ENCODE assay signal across 9 cellular contexts in the genomic region with DNA sequence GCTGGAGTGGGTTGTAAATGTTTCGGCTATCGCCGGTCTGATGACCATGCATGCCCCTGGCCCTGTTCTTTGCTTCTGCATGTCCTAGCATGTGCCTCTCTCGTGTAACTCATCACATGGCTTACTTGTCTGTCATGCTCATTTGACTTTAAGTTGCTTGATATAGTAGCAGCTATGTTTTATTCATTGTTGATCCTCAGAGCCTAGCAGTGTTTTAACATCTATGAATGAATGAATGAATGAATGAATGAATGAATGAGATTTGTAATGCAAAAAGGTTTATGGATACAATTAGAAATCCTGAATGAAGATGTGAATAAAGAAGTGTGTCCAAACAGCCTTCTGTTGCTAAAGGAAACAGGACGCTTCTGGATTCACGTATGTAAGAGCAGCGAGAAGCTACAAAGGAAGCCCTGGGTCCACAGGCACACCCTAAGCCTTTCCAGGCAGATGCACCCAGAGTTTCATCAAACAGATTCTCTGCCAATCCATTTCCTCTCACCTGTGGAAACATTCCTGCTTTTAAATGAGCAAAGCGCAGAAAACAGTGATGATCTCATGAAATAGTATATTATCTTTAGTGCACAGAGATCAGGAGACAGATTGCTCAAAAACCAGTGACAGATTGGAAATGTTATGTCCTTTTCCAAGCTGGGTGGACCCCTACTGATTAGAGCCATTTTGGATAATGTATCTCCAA. TPM values are rescaled to one million over a fixed set of nuclear protein-coding genes. Genes with fewer than 3 reads are reported as not detected.
DNase-seq lines count a peak whose midpoint lies in the region; ATAC-seq and TF ChIP-seq lines count a peak whose summit lies in the region.
"Had no signal": no experiment of that assay in that cellular context is flagged by ENCODE, and none has a peak within 500 bp of the region (broad histone marks: within the 10 kb centered on the region; RNA-seq: fewer than 3 reads in every experiment).

No MANE protein-coding gene starts in this region.

- CTCF ChIA-PET in activated B cell treated with CpG ODN at 0.5 μM for 24 hours (lab: Charles Lee), result interaction anchor here (0.6 to 4.5 kb wide), 4 partner anchors 21 to 1011 kb away, joined by 3 to 37 read pairs (median 7); no protein-coding TSS in a partner anchor

- no peaks in the 10 kb centered on the region for H4K20me1 ChIP-seq in hepatocyte (ENCODE audit: insufficient read depth, poor library complexity, severe bottlenecking)

- peak overlapping the region; percentile 78 for H3K4me2 ChIP-seq in hepatocyte

- no peak overlapping the region for H3K4me3 ChIP-seq in hepatocyte

- H2AFZ ChIP-seq in hepatocyte, result no peak overlapping the region

- H3K9me2 ChIP-seq in hepatocyte (replicated peaks; ENCODE audit: insufficient read depth), result no peaks in the 10 kb centered on the region

- intact Hi-C loops in activated B cell treated with CpG ODN at 0.5 μM for 24 hours (cut with micrococcal nuclease), result loop anchor here (2.0 to 10.0 kb wide), 12 partner anchors 52 to 1857 kb away; a partner anchor contains a TSS

- no peaks in the 10 kb centered on the region for H3K9me3 ChIP-seq in hepatocyte (ENCODE audit: low read depth)

- 85% methylated on average over 8 of the region's 8 CpGs for WGBS in hepatocyte (ENCODE audit: low lambda C conversion rate, missing lambda C conversion rate)

- peak overlapping the region; percentile 99 for H3K27ac ChIP-seq in hepatocyte

- ATAC-seq in activated B cell treated with CpG ODN at 0.5 μM for 24 hours (ENCODE audit: low read depth) (no peak), GM21528 (IDR thresholded peaks at IDR 0.05; ENCODE audit: low FRiP score, unreplicated experiment) (no peak), GM18868 (IDR thresholded peaks at IDR 0.05; ENCODE audit: unreplicated experiment) (no peak)
- no peak for ATAC-seq in stimulated activated naive CD8-positive, alpha-beta T cell treated with anti-CD3 and anti-CD28 coated beads, Interleukin-15, amount 100 ng/mL, for 72 hours

- TF ChIP-seq CTCF in activated B cell treated with CpG ODN at 0.5 μM for 24 hours (IDR thresholded peaks at IDR 0.05) (no peak), hepatocyte (IDR thresholded peaks at IDR 0.05; ENCODE audit: poor library complexity) (no peak)

- H3K27me3 Mint-ChIP-seq in activated B cell treated with CpG ODN at 0.5 μM for 24 hours, result no peaks in the 10 kb centered on the region
- H3K27me3 Mint-ChIP-seq in stimulated activated naive CD8-positive, alpha-beta T cell treated with anti-CD3 and anti-CD28 coated beads, Interleukin-15, amount 100 ng/mL, for 72 hours, result no peaks in the 10 kb centered on the region

- H3K27ac Mint-ChIP-seq in activated B cell treated with CpG ODN at 0.5 μM for 24 hours, result peak overlapping the region; percentile 96
- peak overlapping the region; percentile 22 to 99 for H3K27ac Mint-ChIP-seq in stimulated activated naive CD8-positive, alpha-beta T cell treated with anti-CD3 and anti-CD28 coated beads, Interleukin-15, amount 100 ng/mL, for 72 hours

- no peaks in the 10 kb centered on the region for H3K36me3 Mint-ChIP-seq in activated B cell treated with CpG ODN at 0.5 μM for 24 hours (ENCODE audit: low read depth)

- H3K4me3 Mint-ChIP-seq in activated B cell treated with CpG ODN at 0.5 μM for 24 hours, result peak overlapping the region; percentile 83
- peak overlapping the region; percentile 82 to 92 for H3K4me3 Mint-ChIP-seq in stimulated activated naive CD8-positive, alpha-beta T cell treated with anti-CD3 and anti-CD28 coated beads, Interleukin-15, amount 100 ng/mL, for 72 hours

- POLR2A ChIA-PET in activated B cell treated with CpG ODN at 0.5 μM for 24 hours (lab: Charles Lee), result interaction anchor here (0.7 to 1.5 kb wide), 4 partner anchors 48 to 1671 kb away, joined by 3 to 7 read pairs (median 4); a partner anchor contains a TSS

- H3K9me3 Mint-ChIP-seq in activated B cell treated with CpG ODN at 0.5 μM for 24 hours, result no peaks in the 10 kb centered on the region
- no peaks in the 10 kb centered on the region for H3K9me3 Mint-ChIP-seq in stimulated activated naive CD8-positive, alpha-beta T cell treated with anti-CD3 and anti-CD28 coated beads, Interleukin-15, amount 100 ng/mL, for 72 hours

- H3K79me2 ChIP-seq in hepatocyte, result no peaks in the 10 kb centered on the region

- H3K36me3 ChIP-seq in hepatocyte (replicated peaks; ENCODE audit: insufficient read depth, low read depth), result no peaks in the 10 kb centered on the region
- H3K36me3 ChIP-seq: cardiac muscle cell had no signal

- H3K4me1 ChIP-seq in hepatocyte (ENCODE audit: insufficient read depth), result peaks cover 50% of the 10 kb centered on the region

- H3K27me3 ChIP-seq in hepatocyte, result no peaks in the 10 kb centered on the region
- H3K27me3 ChIP-seq: cardiac muscle cell had no signal

- H3K4me1 Mint-ChIP-seq in activated B cell treated with CpG ODN at 0.5 μM for 24 hours, result peaks cover 63% of the 10 kb centered on the region
- peaks cover 62% of the 10 kb centered on the region for H3K4me1 Mint-ChIP-seq in stimulated activated naive CD8-positive, alpha-beta T cell treated with anti-CD3 and anti-CD28 coated beads, Interleukin-15, amount 100 ng/mL, for 72 hours

- peak; percentile 37 for DNase-seq in NCI-H1105 treated with DMSO at 0.1 percent for 48 hours (lab: John Stamatoyannopoulos, UW)
- DNase-seq in NCI-H1105 (lab: John Stamatoyannopoulos, UW), result no peak
- DNase-seq in activated B cell treated with CpG ODN at 0.5 μM for 24 hours, result no peak
- no peak for DNase-seq in hepatocyte (ENCODE audit: low spot score)
- no peak for DNase-seq in stimulated activated naive CD8-positive, alpha-beta T cell treated with anti-CD3 and anti-CD28 coated beads, Interleukin-15, amount 100 ng/mL, for 72 hours
- DNase-seq in central memory CD4-positive, alpha-beta T cell, result no peak

RNA-seq across cellular contexts. Expression of a gene that starts 3.4 kb away (rescaled TPM):
- total RNA-seq in activated B cell treated with CpG ODN at 0.5 μM for 24 hours (not detected in 2 replicates), hepatocyte (1.5 TPM in 1 of 2 replicates, not detected in the other)
- 0.37 and 0.72 TPM in 2 replicates for polyA plus RNA-seq in hepatocyte
- total RNA-seq: cardiac muscle cell had no signal

RNA-seq across cellular contexts. Expression of a gene that starts 55.9 kb away (rescaled TPM):
- 4.7 and 6.3 TPM in 2 replicates for total RNA-seq in activated B cell treated with CpG ODN at 0.5 μM for 24 hours
- 4.0 and 4.1 TPM in 2 replicates for total RNA-seq in hepatocyte
- 0.66 and 0.85 TPM in 2 replicates for polyA plus RNA-seq in hepatocyte
